ENCODE assay signal across 2 cellular contexts in genomic region chr3:107619549-107619948, GRCh38.
TF ChIP-seq lines count a peak whose summit lies in the region.

No MANE protein-coding gene starts in this region.

TF ChIP-seq in GM23338, 12 proteins besides CTCF, POLR2A, EP300 and RAD21:
- TF ChIP-seq NANOG (IDR thresholded peaks at IDR 0.05; ENCODE audit: borderline replicate concordance) (no peak), REST (IDR thresholded peaks at IDR 0.05; ENCODE audit: unreplicated experiment) (no peak), ZNF114 (CRISPR knock-in tag; IDR thresholded peaks at IDR 0.05) (no peak), ETS1 (IDR thresholded peaks at IDR 0.05) (no peak)

TF ChIP-seq in GM12878, 131 proteins besides CTCF, POLR2A, EP300 and RAD21:
- TF ChIP-seq ZNF592 (IDR thresholded peaks at IDR 0.05), result no peak
